Comparison of ENCODE assay signal across 8 cellular contexts in genomic region chr19:55339225-55340143, GRCh38. TPM values are rescaled to one million over a fixed set of nuclear protein-coding genes. Genes with fewer than 3 reads are reported as not detected.
DNase-seq lines count a peak whose midpoint lies in the region; ATAC-seq and TF ChIP-seq lines count a peak whose summit lies in the region.

KMT5C (plus strand) TSS chr19:55339876; CDS start chr19:55341937, 2,061 bp downstream.

- TF ChIP-seq CTCF in epithelial cell of esophagus (IDR thresholded peaks at IDR 0.05; ENCODE audit: insufficient read depth, low read depth, low read length, missing control alignments), result peak; percentile 46

- H3K4me1 Mint-ChIP-seq in IgD-negative memory B cell, result peaks cover 6 to 10% (median 7%) of the 10 kb centered on the region in 3 donors

- peaks cover 0 to 2% (median 0%) of the 10 kb centered on the region in 3 donors for H3K9me3 Mint-ChIP-seq in IgD-negative memory B cell

- peak; percentile 76 for ATAC-seq in GM21529 (IDR thresholded peaks at IDR 0.05; ENCODE audit: unreplicated experiment)

- H3K4me1 ChIP-seq in mononuclear cell (ENCODE audit: insufficient read depth, low read length), result peaks cover 27% of the 10 kb centered on the region

- H3K4me3 Mint-ChIP-seq in IgD-negative memory B cell, result peak within 1 kb of the TSS; percentile 86 to 95 (median 92)

- DNase-seq in DMS114 treated with DMSO at 0.1 percent for 48 hours (lab: John Stamatoyannopoulos, UW; ENCODE audit: unreplicated experiment) (peak; percentile 100), OCI-M2 (lab: John Stamatoyannopoulos, UW; ENCODE audit: unreplicated experiment) (peak; percentile 99), activated T-cell treated with anti-CD3 and anti-CD28 coated beads for 4 hours (peak; percentile 100), epithelial cell of esophagus (ENCODE audit: low read depth) (peak; percentile 100)
- peak; percentile 100 for DNase-seq in stimulated activated CD8-positive, alpha-beta memory T cell treated with anti-CD3 and anti-CD28 coated beads, Interleukin-4, amount 100 ng/mL, for 1 hour (ENCODE audit: low read depth in 2 of 2, low spot score in 1 of 2)

- H3K9me3 ChIP-seq in mononuclear cell (ENCODE audit: low read depth, low read length), result no peaks in the 10 kb centered on the region

- H3K4me3 ChIP-seq in epithelial cell of esophagus (ENCODE audit: low read length), result peak within 1 kb of the TSS; percentile 94
- peak within 1 kb of the TSS; percentile 42 for H3K4me3 ChIP-seq in mononuclear cell (ENCODE audit: low read length)

- H3K27ac Mint-ChIP-seq in IgD-negative memory B cell, result peak within 1 kb of the TSS; percentile 87 to 99 (median 98)

- H3K27me3 Mint-ChIP-seq in IgD-negative memory B cell, result peaks cover 25% of the 10 kb centered on the region

- H3K36me3 Mint-ChIP-seq in IgD-negative memory B cell, result no peaks in the 10 kb centered on the region

- no peaks in the 10 kb centered on the region for H3K27me3 ChIP-seq in mononuclear cell (ENCODE audit: insufficient read depth, low read length)

RNA-seq across cellular contexts. Expression of gene KMT5C, which starts in this region (rescaled TPM):
- 2.3 TPM for polyA plus RNA-seq in IgD-negative memory B cell
- 14.3 TPM for total RNA-seq in mononuclear cell

Comparison
In these comparisons a context has a peak if more than half of its experiments do, and no peak if none do; other contexts are left out.
1. Peak in every context shown above with its lines: DNase-seq, ATAC-seq and H3K4me3 ChIP-seq.